ENCODE assay signal across 8 cellular contexts in genomic region chr2:241161646-241162281, GRCh38. TPM values are rescaled to one million over a fixed set of nuclear protein-coding genes. Genes with fewer than 3 reads are reported as not detected.
DNase-seq lines count a peak whose midpoint lies in the region; ATAC-seq and TF ChIP-seq lines count a peak whose summit lies in the region.

No MANE protein-coding gene starts in this region.

- H3K36me3 Mint-ChIP-seq in osteocyte (ENCODE audit: unreplicated experiment) (peaks cover 25% of the 10 kb centered on the region), glutamatergic neuron (ENCODE audit: unreplicated experiment) (no peaks in the 10 kb centered on the region)

- no peak overlapping the region for H3K4me3 ChIP-seq in SJSA1
- no peak overlapping the region for H3K4me3 ChIP-seq in foreskin fibroblast (ENCODE audit: low read depth in 1 of 2, low read length in 2 of 2)

- DNase-seq in AG08396 (ENCODE audit: low spot score) (peak; percentile 82), SJSA1 (ENCODE audit: low read depth in 1 of 2, low spot score in 2 of 2) (peak; percentile 80 to 85), foreskin fibroblast (peak; percentile 92 to 95), osteocyte (ENCODE audit: extremely low spot score, unreplicated experiment) (no peak), DMS153 (lab: John Stamatoyannopoulos, UW) (no peak), glutamatergic neuron (no peak)

- H3K4me1 Mint-ChIP-seq in osteocyte (ENCODE audit: unreplicated experiment) (peaks cover 9% of the 10 kb centered on the region), glutamatergic neuron (ENCODE audit: low read depth, unreplicated experiment) (peaks cover 5% of the 10 kb centered on the region)

- H3K9me3 Mint-ChIP-seq in osteocyte (ENCODE audit: unreplicated experiment) (no peaks in the 10 kb centered on the region), glutamatergic neuron (ENCODE audit: unreplicated experiment) (no peaks in the 10 kb centered on the region)

- TF ChIP-seq CTCF in foreskin fibroblast (IDR thresholded peaks at IDR 0.05; ENCODE audit: low read depth, low read length) (no peak), osteocyte (IDR thresholded peaks at IDR 0.05) (no peak), glutamatergic neuron (IDR thresholded peaks at IDR 0.05; ENCODE audit: partially characterized antibody, unreplicated experiment) (no peak)

- H3K27me3 Mint-ChIP-seq in osteocyte (ENCODE audit: unreplicated experiment), result no peaks in the 10 kb centered on the region
- no peaks in the 10 kb centered on the region for H3K27me3 Mint-ChIP-seq in glutamatergic neuron (ENCODE audit: unreplicated experiment)

- peak overlapping the region; percentile 41 for H3K27ac Mint-ChIP-seq in osteocyte (ENCODE audit: unreplicated experiment)
- H3K27ac Mint-ChIP-seq in glutamatergic neuron (ENCODE audit: unreplicated experiment), result no peak overlapping the region

- peaks cover 63% of the 10 kb centered on the region for H3K4me1 ChIP-seq in SJSA1 (replicated peaks)

- H3K36me3 ChIP-seq in SJSA1, result peaks cover 70% of the 10 kb centered on the region

- ATAC-seq in GM21825 (IDR thresholded peaks at IDR 0.05; ENCODE audit: unreplicated experiment) (no peak), HG02759 (IDR thresholded peaks at IDR 0.05; ENCODE audit: unreplicated experiment) (no peak)

- peak overlapping the region; percentile 45 for H3K27ac ChIP-seq in SJSA1

- H3K27me3 ChIP-seq in SJSA1 (replicated peaks), result no peaks in the 10 kb centered on the region

- H3K9me3 ChIP-seq in SJSA1 (replicated peaks), result no peaks in the 10 kb centered on the region

- H3K4me3 Mint-ChIP-seq in osteocyte (ENCODE audit: unreplicated experiment) (no peak overlapping the region), glutamatergic neuron (ENCODE audit: unreplicated experiment) (no peak overlapping the region)

RNA-seq across cellular contexts. Expression of gene PPP1R7, which starts 11.5 kb away (rescaled TPM):
- 140 and 159 TPM in 2 replicates for total RNA-seq in SJSA1 (2014; rRNA removed; shearing (Covaris generic))
- 51.0 and 55.5 TPM in 2 replicates for total RNA-seq in osteocyte
- 53.9 TPM for total RNA-seq in glutamatergic neuron (ENCODE audit: unreplicated experiment)

RNA-seq across cellular contexts. Expression of gene PASK, which starts 12.5 kb away (rescaled TPM):
- total RNA-seq in SJSA1 (2014; rRNA removed; shearing (Covaris generic)), result 14.1 and 14.6 TPM in 2 replicates
- total RNA-seq in osteocyte (10.2 and 10.5 TPM in 2 replicates), glutamatergic neuron (ENCODE audit: unreplicated experiment) (24.4 TPM)

RNA-seq across cellular contexts. Expression of gene ANO7, which starts 26.7 kb away (rescaled TPM):
- 0.63 and 1.7 TPM in 2 replicates for total RNA-seq in SJSA1 (2014; rRNA removed; shearing (Covaris generic))
- total RNA-seq in osteocyte, result 1.3 TPM in 2 replicates
- total RNA-seq in glutamatergic neuron (ENCODE audit: unreplicated experiment), result 2.6 TPM

RNA-seq across cellular contexts. Expression of gene MTERF4, which starts 59.7 kb away (rescaled TPM):
- total RNA-seq in SJSA1 (2014; rRNA removed; shearing (Covaris generic)), result 30.0 and 46.3 TPM in 2 replicates
- total RNA-seq in osteocyte (32.4 and 36.8 TPM in 2 replicates), glutamatergic neuron (ENCODE audit: unreplicated experiment) (63.5 TPM)

Comparison
In these comparisons a context has a peak if more than half of its experiments do, and no peak if none do; other contexts are left out.
1. DNase-seq: peak in AG08396 (single experiment), SJSA1 (2 of 2) and foreskin fibroblast (2 of 2); none in osteocyte (single experiment), DMS153 (single experiment) and glutamatergic neuron (single experiment).